1 cellular context compared by ENCODE assay signal in the genomic region with DNA sequence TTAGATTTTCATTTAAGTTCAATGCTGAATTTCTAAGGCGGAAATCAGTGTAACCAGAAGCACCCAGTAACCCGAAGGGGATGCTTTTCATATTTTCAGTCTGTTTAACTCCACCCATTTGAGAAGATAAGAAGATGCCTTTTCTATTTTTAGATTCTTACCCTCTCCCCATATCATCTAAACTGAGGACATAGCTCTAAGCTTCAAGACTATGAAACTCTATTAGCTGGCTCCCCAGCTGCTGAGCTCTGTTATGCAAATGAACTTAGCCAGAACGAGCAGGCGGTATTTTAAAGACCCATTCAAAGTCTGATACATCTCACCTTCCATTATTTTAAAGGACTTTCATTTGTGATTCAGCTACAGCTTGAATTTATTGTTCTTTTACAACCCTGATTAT.
TF ChIP-seq lines count a peak whose summit lies in the region.

No MANE protein-coding gene starts in this region.

TF ChIP-seq in GM12878, 131 proteins besides CTCF, POLR2A, EP300 and RAD21 (continued from another document and continues in another):
- TF ChIP-seq, protein P1, sequence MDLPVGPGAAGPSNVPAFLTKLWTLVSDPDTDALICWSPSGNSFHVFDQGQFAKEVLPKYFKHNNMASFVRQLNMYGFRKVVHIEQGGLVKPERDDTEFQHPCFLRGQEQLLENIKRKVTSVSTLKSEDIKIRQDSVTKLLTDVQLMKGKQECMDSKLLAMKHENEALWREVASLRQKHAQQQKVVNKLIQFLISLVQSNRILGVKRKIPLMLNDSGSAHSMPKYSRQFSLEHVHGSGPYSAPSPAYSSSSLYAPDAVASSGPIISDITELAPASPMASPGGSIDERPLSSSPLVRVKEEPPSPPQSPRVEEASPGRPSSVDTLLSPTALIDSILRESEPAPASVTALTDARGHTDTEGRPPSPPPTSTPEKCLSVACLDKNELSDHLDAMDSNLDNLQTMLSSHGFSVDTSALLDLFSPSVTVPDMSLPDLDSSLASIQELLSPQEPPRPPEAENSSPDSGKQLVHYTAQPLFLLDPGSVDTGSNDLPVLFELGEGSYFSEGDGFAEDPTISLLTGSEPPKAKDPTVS (IDR thresholded peaks at IDR 0.05; ENCODE audit: low read depth, low read length), result no peak
- TF ChIP-seq KDM1A (IDR thresholded peaks at IDR 0.05; ENCODE audit: borderline replicate concordance), result no peak
- TF ChIP-seq, protein P2, sequence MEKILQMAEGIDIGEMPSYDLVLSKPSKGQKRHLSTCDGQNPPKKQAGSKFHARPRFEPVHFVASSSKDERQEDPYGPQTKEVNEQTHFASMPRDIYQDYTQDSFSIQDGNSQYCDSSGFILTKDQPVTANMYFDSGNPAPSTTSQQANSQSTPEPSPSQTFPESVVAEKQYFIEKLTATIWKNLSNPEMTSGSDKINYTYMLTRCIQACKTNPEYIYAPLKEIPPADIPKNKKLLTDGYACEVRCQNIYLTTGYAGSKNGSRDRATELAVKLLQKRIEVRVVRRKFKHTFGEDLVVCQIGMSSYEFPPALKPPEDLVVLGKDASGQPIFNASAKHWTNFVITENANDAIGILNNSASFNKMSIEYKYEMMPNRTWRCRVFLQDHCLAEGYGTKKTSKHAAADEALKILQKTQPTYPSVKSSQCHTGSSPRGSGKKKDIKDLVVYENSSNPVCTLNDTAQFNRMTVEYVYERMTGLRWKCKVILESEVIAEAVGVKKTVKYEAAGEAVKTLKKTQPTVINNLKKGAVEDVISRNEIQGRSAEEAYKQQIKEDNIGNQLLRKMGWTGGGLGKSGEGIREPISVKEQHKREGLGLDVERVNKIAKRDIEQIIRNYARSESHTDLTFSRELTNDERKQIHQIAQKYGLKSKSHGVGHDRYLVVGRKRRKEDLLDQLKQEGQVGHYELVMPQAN (conservative IDR thresholded peaks at IDR 0.05), result no peak
- peak; percentile 51 for TF ChIP-seq NFIC (IDR thresholded peaks at IDR 0.05; ENCODE audit: low read depth, low read length)
- no peak for TF ChIP-seq GATAD2B (conservative IDR thresholded peaks at IDR 0.05; ENCODE audit: low read depth)
- TF ChIP-seq RFX5 (IDR thresholded peaks at IDR 0.05; ENCODE audit: low read depth, low read length), result no peak
- TF ChIP-seq, protein P3, sequence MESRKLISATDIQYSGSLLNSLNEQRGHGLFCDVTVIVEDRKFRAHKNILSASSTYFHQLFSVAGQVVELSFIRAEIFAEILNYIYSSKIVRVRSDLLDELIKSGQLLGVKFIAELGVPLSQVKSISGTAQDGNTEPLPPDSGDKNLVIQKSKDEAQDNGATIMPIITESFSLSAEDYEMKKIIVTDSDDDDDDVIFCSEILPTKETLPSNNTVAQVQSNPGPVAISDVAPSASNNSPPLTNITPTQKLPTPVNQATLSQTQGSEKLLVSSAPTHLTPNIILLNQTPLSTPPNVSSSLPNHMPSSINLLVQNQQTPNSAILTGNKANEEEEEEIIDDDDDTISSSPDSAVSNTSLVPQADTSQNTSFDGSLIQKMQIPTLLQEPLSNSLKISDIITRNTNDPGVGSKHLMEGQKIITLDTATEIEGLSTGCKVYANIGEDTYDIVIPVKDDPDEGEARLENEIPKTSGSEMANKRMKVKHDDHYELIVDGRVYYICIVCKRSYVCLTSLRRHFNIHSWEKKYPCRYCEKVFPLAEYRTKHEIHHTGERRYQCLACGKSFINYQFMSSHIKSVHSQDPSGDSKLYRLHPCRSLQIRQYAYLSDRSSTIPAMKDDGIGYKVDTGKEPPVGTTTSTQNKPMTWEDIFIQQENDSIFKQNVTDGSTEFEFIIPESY (IDR thresholded peaks at IDR 0.05), result no peak
- no peak for TF ChIP-seq CREM (IDR thresholded peaks at IDR 0.05; ENCODE audit: low read depth)
- TF ChIP-seq CHD1 (IDR thresholded peaks at IDR 0.05; ENCODE audit: low read depth, low read length), result no peak
- TF ChIP-seq SPI1 (IDR thresholded peaks at IDR 0.05; ENCODE audit: borderline replicate concordance, insufficient read depth, low read depth, low read length), result no peak
- no peak for TF ChIP-seq SUZ12 (IDR thresholded peaks at IDR 0.05; ENCODE audit: unreplicated experiment)
- no peak for TF ChIP-seq SMAD5 (IDR thresholded peaks at IDR 0.05; ENCODE audit: low read depth)
- no peak for TF ChIP-seq EZH2 (IDR thresholded peaks at IDR 0.05; ENCODE audit: borderline replicate concordance, control insufficient read depth, low read depth, low read length)
- TF ChIP-seq, protein P4, sequence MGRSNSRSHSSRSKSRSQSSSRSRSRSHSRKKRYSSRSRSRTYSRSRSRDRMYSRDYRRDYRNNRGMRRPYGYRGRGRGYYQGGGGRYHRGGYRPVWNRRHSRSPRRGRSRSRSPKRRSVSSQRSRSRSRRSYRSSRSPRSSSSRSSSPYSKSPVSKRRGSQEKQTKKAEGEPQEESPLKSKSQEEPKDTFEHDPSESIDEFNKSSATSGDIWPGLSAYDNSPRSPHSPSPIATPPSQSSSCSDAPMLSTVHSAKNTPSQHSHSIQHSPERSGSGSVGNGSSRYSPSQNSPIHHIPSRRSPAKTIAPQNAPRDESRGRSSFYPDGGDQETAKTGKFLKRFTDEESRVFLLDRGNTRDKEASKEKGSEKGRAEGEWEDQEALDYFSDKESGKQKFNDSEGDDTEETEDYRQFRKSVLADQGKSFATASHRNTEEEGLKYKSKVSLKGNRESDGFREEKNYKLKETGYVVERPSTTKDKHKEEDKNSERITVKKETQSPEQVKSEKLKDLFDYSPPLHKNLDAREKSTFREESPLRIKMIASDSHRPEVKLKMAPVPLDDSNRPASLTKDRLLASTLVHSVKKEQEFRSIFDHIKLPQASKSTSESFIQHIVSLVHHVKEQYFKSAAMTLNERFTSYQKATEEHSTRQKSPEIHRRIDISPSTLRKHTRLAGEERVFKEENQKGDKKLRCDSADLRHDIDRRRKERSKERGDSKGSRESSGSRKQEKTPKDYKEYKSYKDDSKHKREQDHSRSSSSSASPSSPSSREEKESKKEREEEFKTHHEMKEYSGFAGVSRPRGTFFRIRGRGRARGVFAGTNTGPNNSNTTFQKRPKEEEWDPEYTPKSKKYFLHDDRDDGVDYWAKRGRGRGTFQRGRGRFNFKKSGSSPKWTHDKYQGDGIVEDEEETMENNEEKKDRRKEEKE (IDR thresholded peaks at IDR 0.05), result no peak
- TF ChIP-seq, protein P5, sequence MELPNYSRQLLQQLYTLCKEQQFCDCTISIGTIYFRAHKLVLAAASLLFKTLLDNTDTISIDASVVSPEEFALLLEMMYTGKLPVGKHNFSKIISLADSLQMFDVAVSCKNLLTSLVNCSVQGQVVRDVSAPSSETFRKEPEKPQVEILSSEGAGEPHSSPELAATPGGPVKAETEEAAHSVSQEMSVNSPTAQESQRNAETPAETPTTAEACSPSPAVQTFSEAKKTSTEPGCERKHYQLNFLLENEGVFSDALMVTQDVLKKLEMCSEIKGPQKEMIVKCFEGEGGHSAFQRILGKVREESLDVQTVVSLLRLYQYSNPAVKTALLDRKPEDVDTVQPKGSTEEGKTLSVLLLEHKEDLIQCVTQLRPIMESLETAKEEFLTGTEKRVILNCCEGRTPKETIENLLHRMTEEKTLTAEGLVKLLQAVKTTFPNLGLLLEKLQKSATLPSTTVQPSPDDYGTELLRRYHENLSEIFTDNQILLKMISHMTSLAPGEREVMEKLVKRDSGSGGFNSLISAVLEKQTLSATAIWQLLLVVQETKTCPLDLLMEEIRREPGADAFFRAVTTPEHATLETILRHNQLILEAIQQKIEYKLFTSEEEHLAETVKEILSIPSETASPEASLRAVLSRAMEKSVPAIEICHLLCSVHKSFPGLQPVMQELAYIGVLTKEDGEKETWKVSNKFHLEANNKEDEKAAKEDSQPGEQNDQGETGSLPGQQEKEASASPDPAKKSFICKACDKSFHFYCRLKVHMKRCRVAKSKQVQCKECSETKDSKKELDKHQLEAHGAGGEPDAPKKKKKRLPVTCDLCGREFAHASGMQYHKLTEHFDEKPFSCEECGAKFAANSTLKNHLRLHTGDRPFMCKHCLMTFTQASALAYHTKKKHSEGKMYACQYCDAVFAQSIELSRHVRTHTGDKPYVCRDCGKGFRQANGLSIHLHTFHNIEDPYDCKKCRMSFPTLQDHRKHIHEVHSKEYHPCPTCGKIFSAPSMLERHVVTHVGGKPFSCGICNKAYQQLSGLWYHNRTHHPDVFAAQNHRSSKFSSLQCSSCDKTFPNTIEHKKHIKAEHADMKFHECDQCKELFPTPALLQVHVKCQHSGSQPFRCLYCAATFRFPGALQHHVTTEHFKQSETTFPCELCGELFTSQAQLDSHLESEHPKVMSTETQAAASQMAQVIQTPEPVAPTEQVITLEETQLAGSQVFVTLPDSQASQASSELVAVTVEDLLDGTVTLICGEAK (IDR thresholded peaks at IDR 0.05; ENCODE audit: borderline replicate concordance), result no peak
- no peak for TF ChIP-seq STAT3 (IDR thresholded peaks at IDR 0.05; ENCODE audit: low read depth, low read length)
- TF ChIP-seq MTA3 (IDR thresholded peaks at IDR 0.05; ENCODE audit: borderline replicate concordance, low read length), result no peak
- no peak for TF ChIP-seq SIN3A (IDR thresholded peaks at IDR 0.05; ENCODE audit: low read depth, low read length)
- TF ChIP-seq, protein P6, sequence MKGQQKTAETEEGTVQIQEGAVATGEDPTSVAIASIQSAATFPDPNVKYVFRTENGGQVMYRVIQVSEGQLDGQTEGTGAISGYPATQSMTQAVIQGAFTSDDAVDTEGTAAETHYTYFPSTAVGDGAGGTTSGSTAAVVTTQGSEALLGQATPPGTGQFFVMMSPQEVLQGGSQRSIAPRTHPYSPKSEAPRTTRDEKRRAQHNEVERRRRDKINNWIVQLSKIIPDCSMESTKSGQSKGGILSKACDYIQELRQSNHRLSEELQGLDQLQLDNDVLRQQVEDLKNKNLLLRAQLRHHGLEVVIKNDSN (IDR thresholded peaks at IDR 0.05; ENCODE audit: borderline replicate concordance, extremely low read length, insufficient read depth, low read depth, low read length), result no peak
- TF ChIP-seq CREB1 (IDR thresholded peaks at IDR 0.05; ENCODE audit: low read depth), result 0 out of 2 replicates have a peak, but pooled peaks have one; percentile 9
- TF ChIP-seq NR2C2 (IDR thresholded peaks at IDR 0.05; ENCODE audit: borderline replicate concordance, control insufficient read depth, insufficient read length, low read depth), result no peak
- TF ChIP-seq NFYA (IDR thresholded peaks at IDR 0.05; ENCODE audit: borderline replicate concordance, low read depth, low read length), result no peak
- TF ChIP-seq POU2F2 (IDR thresholded peaks at IDR 0.05; ENCODE audit: borderline replicate concordance, low read depth, low read length), result peak; percentile 97
- no peak for TF ChIP-seq NBN (IDR thresholded peaks at IDR 0.05)
- TF ChIP-seq NRF1 (conservative IDR thresholded peaks at IDR 0.05; ENCODE audit: low read depth, low read length), result no peak
- TF ChIP-seq ATF7 (IDR thresholded peaks at IDR 0.05; ENCODE audit: low read depth), result peak; percentile 54
- TF ChIP-seq CBX5 (IDR thresholded peaks at IDR 0.05; ENCODE audit: low read depth), result peak; percentile 74; the same call in 1 of the 2 replicates
- TF ChIP-seq PAX8 (IDR thresholded peaks at IDR 0.05), result no peak
- TF ChIP-seq HDAC2 (IDR thresholded peaks at IDR 0.05), result no peak
- TF ChIP-seq, protein P7, sequence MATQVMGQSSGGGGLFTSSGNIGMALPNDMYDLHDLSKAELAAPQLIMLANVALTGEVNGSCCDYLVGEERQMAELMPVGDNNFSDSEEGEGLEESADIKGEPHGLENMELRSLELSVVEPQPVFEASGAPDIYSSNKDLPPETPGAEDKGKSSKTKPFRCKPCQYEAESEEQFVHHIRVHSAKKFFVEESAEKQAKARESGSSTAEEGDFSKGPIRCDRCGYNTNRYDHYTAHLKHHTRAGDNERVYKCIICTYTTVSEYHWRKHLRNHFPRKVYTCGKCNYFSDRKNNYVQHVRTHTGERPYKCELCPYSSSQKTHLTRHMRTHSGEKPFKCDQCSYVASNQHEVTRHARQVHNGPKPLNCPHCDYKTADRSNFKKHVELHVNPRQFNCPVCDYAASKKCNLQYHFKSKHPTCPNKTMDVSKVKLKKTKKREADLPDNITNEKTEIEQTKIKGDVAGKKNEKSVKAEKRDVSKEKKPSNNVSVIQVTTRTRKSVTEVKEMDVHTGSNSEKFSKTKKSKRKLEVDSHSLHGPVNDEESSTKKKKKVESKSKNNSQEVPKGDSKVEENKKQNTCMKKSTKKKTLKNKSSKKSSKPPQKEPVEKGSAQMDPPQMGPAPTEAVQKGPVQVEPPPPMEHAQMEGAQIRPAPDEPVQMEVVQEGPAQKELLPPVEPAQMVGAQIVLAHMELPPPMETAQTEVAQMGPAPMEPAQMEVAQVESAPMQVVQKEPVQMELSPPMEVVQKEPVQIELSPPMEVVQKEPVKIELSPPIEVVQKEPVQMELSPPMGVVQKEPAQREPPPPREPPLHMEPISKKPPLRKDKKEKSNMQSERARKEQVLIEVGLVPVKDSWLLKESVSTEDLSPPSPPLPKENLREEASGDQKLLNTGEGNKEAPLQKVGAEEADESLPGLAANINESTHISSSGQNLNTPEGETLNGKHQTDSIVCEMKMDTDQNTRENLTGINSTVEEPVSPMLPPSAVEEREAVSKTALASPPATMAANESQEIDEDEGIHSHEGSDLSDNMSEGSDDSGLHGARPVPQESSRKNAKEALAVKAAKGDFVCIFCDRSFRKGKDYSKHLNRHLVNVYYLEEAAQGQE (IDR thresholded peaks at IDR 0.05; ENCODE audit: low read depth, low read length), result no peak
- no peak for TF ChIP-seq POLR2AphosphoS5 (IDR thresholded peaks at IDR 0.05; ENCODE audit: low read length)
- TF ChIP-seq ETV6 (conservative IDR thresholded peaks at IDR 0.05 in 1 of 2, IDR thresholded peaks at IDR 0.05 in 1 of 2; ENCODE audit: borderline replicate concordance in 1 of 2, low read depth in 1 of 2), result 0 out of 4 replicates have a peak, but pooled peaks of 1 of the 2 experiments have one; percentile 36
- no peak for TF ChIP-seq SMARCA5 (IDR thresholded peaks at IDR 0.05)
- TF ChIP-seq, protein P8, sequence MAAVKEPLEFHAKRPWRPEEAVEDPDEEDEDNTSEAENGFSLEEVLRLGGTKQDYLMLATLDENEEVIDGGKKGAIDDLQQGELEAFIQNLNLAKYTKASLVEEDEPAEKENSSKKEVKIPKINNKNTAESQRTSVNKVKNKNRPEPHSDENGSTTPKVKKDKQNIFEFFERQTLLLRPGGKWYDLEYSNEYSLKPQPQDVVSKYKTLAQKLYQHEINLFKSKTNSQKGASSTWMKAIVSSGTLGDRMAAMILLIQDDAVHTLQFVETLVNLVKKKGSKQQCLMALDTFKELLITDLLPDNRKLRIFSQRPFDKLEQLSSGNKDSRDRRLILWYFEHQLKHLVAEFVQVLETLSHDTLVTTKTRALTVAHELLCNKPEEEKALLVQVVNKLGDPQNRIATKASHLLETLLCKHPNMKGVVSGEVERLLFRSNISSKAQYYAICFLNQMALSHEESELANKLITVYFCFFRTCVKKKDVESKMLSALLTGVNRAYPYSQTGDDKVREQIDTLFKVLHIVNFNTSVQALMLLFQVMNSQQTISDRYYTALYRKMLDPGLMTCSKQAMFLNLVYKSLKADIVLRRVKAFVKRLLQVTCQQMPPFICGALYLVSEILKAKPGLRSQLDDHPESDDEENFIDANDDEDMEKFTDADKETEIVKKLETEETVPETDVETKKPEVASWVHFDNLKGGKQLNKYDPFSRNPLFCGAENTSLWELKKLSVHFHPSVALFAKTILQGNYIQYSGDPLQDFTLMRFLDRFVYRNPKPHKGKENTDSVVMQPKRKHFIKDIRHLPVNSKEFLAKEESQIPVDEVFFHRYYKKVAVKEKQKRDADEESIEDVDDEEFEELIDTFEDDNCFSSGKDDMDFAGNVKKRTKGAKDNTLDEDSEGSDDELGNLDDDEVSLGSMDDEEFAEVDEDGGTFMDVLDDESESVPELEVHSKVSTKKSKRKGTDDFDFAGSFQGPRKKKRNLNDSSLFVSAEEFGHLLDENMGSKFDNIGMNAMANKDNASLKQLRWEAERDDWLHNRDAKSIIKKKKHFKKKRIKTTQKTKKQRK (IDR thresholded peaks at IDR 0.05; ENCODE audit: low read depth, low read length), result no peak
- no peak for TF ChIP-seq SRF (IDR thresholded peaks at IDR 0.05; ENCODE audit: low read depth in 2 of 2, low read length in 2 of 2)
- no peak for TF ChIP-seq RBBP5 (conservative IDR thresholded peaks at IDR 0.05)
- no peak for TF ChIP-seq FOXK2 (IDR thresholded peaks at IDR 0.05)
- TF ChIP-seq IRF4 (IDR thresholded peaks at IDR 0.05; ENCODE audit: low read depth, low read length), result no peak
